8 cellular contexts compared by ENCODE assay signal in genomic region chr9:121369595-121370265, GRCh38. TPM values are rescaled to one million over a fixed set of nuclear protein-coding genes. Genes with fewer than 3 reads are reported as not detected.
DNase-seq lines count a peak whose midpoint lies in the region; ATAC-seq, FAIRE-seq and TF ChIP-seq lines count a peak whose summit lies in the region.

A gene with protein sequence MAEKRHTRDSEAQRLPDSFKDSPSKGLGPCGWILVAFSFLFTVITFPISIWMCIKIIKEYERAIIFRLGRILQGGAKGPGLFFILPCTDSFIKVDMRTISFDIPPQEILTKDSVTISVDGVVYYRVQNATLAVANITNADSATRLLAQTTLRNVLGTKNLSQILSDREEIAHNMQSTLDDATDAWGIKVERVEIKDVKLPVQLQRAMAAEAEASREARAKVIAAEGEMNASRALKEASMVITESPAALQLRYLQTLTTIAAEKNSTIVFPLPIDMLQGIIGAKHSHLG (minus strand): TSS chr9:121370250. CDS start chr9:121370187, 63 bp downstream.

- no peak within 1 kb of the TSS for H3K23ac ChIP-seq in H1 (ENCODE audit: insufficient read length)

- no peak within 1 kb of the TSS for H2BK120ac ChIP-seq in H1 (replicated peaks; ENCODE audit: low read depth, low read length)

- no peak within 1 kb of the TSS for H3K56ac ChIP-seq in H1 (replicated peaks; ENCODE audit: insufficient read length, low read depth, low read length)

- H2AFZ ChIP-seq in H1 (ENCODE audit: low read length), result peak within 1 kb of the TSS; percentile 80; the same call in 1 of the 2 replicates

- peak within 1 kb of the TSS in 3 of 4 experiments; percentile 8 to 52 (median 41); a peak in 6 of 7 replicates for H3K9ac ChIP-seq in H1 (replicated peaks in 1 of 4; ENCODE audit: extremely low read depth in 1 of 4, low read depth in 3 of 4, low read length in 3 of 4)

- peak within 1 kb of the TSS; percentile 93 for H3K18ac ChIP-seq in H1 (ENCODE audit: extremely low read depth, low read length)

- CTCF ChIA-PET in H1 (lab: Charles Lee; ENCODE audit: partially characterized antibody), result interaction anchor here (1.0 to 1.2 kb wide), 4 partner anchors 9 to 50 kb away, joined by 3 to 4 read pairs (median 4); no protein-coding TSS in a partner anchor

- TF ChIP-seq POLR2A in H1 (IDR thresholded peaks at IDR 0.05; ENCODE audit: control extremely low read depth in 1 of 2, low read depth in 2 of 2, low read length in 2 of 2), result peak; percentile 92 to 94

- TF ChIP-seq EP300 in H1 (IDR thresholded peaks at IDR 0.05; ENCODE audit: borderline replicate concordance in 1 of 2, low read depth in 2 of 2, low read length in 2 of 2), result no peak

- intact Hi-C loops in mucosa of descending colon (cut with DNase I, micrococcal nuclease), result loop anchor here in 1 of 2 donors (10.0 kb wide), 1 partner anchor 45 kb away; no protein-coding TSS in a partner anchor

- H2BK12ac ChIP-seq in H1 (ENCODE audit: low read depth, low read length), result peak within 1 kb of the TSS; percentile 71; the same call in 1 of the 2 replicates

- H3K4me1 ChIP-seq in H1 (replicated peaks in 1 of 4; ENCODE audit: control insufficient read depth in 3 of 4, insufficient read depth in 4 of 4, low read length in 3 of 4) (peaks cover 0 to 7% (median 4%) of the 10 kb centered on the region in 4 experiments; a peak in 4 of 7 replicates), mucosa of descending colon (ENCODE audit: low read depth) (peaks cover 18% of the 10 kb centered on the region)

- no peak within 1 kb of the TSS for H2BK15ac ChIP-seq in H1 (ENCODE audit: low read length)

- H3K36me3 ChIP-seq in H1 (ENCODE audit: control insufficient read depth in 2 of 4, insufficient read depth in 4 of 4, low read length in 3 of 4) (peaks cover 0 to 4% (median 0%) of the 10 kb centered on the region in 4 experiments; a peak in 1 of 8 replicates), mucosa of descending colon (ENCODE audit: low read depth) (no peaks in the 10 kb centered on the region)

- H3K27me3 ChIP-seq in H1 (replicated peaks in 1 of 4; ENCODE audit: control insufficient read depth in 3 of 4, extremely low read depth in 1 of 4, insufficient read depth in 3 of 4, low read length in 3 of 4), result peaks cover 0 to 13% (median 9%) of the 10 kb centered on the region in 4 experiments; a peak in 3 of 7 replicates

- H2BK20ac ChIP-seq in H1 (ENCODE audit: low read length), result peak within 1 kb of the TSS; percentile 75; the same call in 1 of the 2 replicates

- no peaks in the 10 kb centered on the region for H3K79me2 ChIP-seq in H1 (ENCODE audit: control insufficient read depth in 1 of 2, insufficient read depth in 2 of 2, low read length in 2 of 2)

- peaks cover 5% of the 10 kb centered on the region for H3K23me2 ChIP-seq in H1 (ENCODE audit: low read depth, low read length)

- no peak for FAIRE-seq in H1 (lab: Jason Lieb, UNC)

- peak within 1 kb of the TSS; percentile 90 for H4K91ac ChIP-seq in H1 (replicated peaks; ENCODE audit: insufficient read length, low read length)

- no peak within 1 kb of the TSS for H3K27ac ChIP-seq in H1 (ENCODE audit: low read depth, low read length)
- H3K27ac ChIP-seq in substantia nigra (ENCODE audit: low read depth, low read length, poor library complexity, severe bottlenecking), result peak within 1 kb of the TSS; percentile 91

- peak within 1 kb of the TSS; percentile 67 for H3K4me3 ChIP-seq in Jurkat, Clone E6-1 (ENCODE audit: low read length)
- peak within 1 kb of the TSS; percentile 54 to 71 (median 64) for H3K4me3 ChIP-seq in H1 (ENCODE audit: extremely low read depth in 1 of 4, insufficient read depth in 2 of 4, low read depth in 3 of 4, low read length in 4 of 4)
- H3K4me3 ChIP-seq in mucosa of descending colon, result peak within 1 kb of the TSS; percentile 25

- H3K9me3 ChIP-seq in H1 (ENCODE audit: insufficient read depth in 2 of 2, low read depth in 1 of 2, low read length in 1 of 2) (no peaks in the 10 kb centered on the region; a peak in 1 of 4 replicates), mucosa of descending colon (no peaks in the 10 kb centered on the region)

- peak within 1 kb of the TSS; percentile 73 for H3K4ac ChIP-seq in H1 (replicated peaks; ENCODE audit: insufficient read length, low read depth, low read length)

- peak within 1 kb of the TSS; percentile 48; the same call in 1 of the 2 replicates for H2BK5ac ChIP-seq in H1 (ENCODE audit: low read depth, low read length)

- 5% methylated on average over 28 of the region's 52 CpGs; no CpG with 5 or more reads in 1 of the 2 experiments for WGBS in H1 (ENCODE audit: extremely low coverage in 1 of 2, insufficient coverage in 1 of 2, insufficient read length in 1 of 2, insufficient replicate concordance in 2 of 2, low coverage in 1 of 2, low lambda C conversion rate in 2 of 2, missing lambda C conversion rate in 1 of 2), 2 experiments

- H4K8ac ChIP-seq in H1 (ENCODE audit: extremely low read depth, insufficient read depth, low read length), result peak within 1 kb of the TSS; percentile 88

- ATAC-seq in GM21723 (IDR thresholded peaks at IDR 0.05; ENCODE audit: unreplicated experiment) (peak; percentile 58), mucosa of descending colon (peak; percentile 64)
- ATAC-seq in activated CD4-positive, CD25-positive, alpha-beta regulatory T cell treated with anti-CD3 and anti-CD28 coated beads, Interleukin-2, amount 50 U/mL, for 24 hours, result peak; percentile 46 to 50

- H4K20me1 ChIP-seq in H1 (replicated peaks in 1 of 2; ENCODE audit: control insufficient read depth in 1 of 2, insufficient read depth in 2 of 2, low read length in 2 of 2), result no peaks in the 10 kb centered on the region

- peak; percentile 83 for DNase-seq in GM03348 (ENCODE audit: low spot score)
- peak; percentile 20 for DNase-seq in Jurkat, Clone E6-1 (ENCODE audit: low read depth, low spot score)
- no peak for DNase-seq in H1 (ENCODE audit: low read depth in 1 of 2, low spot score in 2 of 2)
- peak; percentile 73 to 90 (median 82) for DNase-seq in mucosa of descending colon
- DNase-seq in substantia nigra (lab: John Stamatoyannopoulos, UW), result peak in 22 of 49 donors; percentile 36 to 97 (median 72)
- DNase-seq in NCI-H748 (lab: John Stamatoyannopoulos, UW; ENCODE audit: unreplicated experiment), result no peak

- TF ChIP-seq CTCF in H1 (IDR thresholded peaks at IDR 0.05; ENCODE audit: control extremely low read depth in 1 of 3, insufficient read depth in 1 of 3, low read depth in 1 of 3, low read length in 3 of 3) (no peak), mucosa of descending colon (IDR thresholded peaks at IDR 0.05) (no peak)

- no peaks in the 10 kb centered on the region for H3K79me1 ChIP-seq in H1 (ENCODE audit: low read depth, low read length)

- H2AK5ac ChIP-seq in H1 (ENCODE audit: low read depth, low read length), result no peak within 1 kb of the TSS

- POLR2A ChIA-PET in H1 (lab: Charles Lee; ENCODE audit: partially characterized antibody), result interaction anchor here (0.7 to 1.0 kb wide), 2 partner anchors 16 to 31 kb away, joined by 3 read pairs; no protein-coding TSS in a partner anchor

- H3K14ac ChIP-seq in H1 (ENCODE audit: insufficient read length), result no peak within 1 kb of the TSS

- TF ChIP-seq RAD21 in H1 (IDR thresholded peaks at IDR 0.05 in 1 of 2, conservative IDR thresholded peaks at IDR 0.05 in 1 of 2; ENCODE audit: low read depth in 2 of 2, low read length in 2 of 2), result no peak

- H3K4me2 ChIP-seq in H1 (ENCODE audit: insufficient read depth in 1 of 2, low read depth in 2 of 2, low read length in 2 of 2), result peak within 1 kb of the TSS; percentile 84 to 89

- peak within 1 kb of the TSS; percentile 11 for H4K5ac ChIP-seq in H1 (ENCODE audit: insufficient read length, low read depth, low read length)

TF ChIP-seq in H1, 55 proteins besides CTCF, POLR2A, EP300 and RAD21 (continues in another document):
- TF ChIP-seq TBP (IDR thresholded peaks at IDR 0.05; ENCODE audit: low read depth, low read length) (peak; percentile 77), SUZ12 (IDR thresholded peaks at IDR 0.05; ENCODE audit: low read length) (no peak), KDM4A (IDR thresholded peaks at IDR 0.05; ENCODE audit: low read depth, low read length, severe bottlenecking) (peak; percentile 92), SAP30 (IDR thresholded peaks at IDR 0.05; ENCODE audit: insufficient read depth, insufficient replicate concordance, low read length) (peak; percentile 7), TAF7 (optimal IDR thresholded peaks at IDR 0.05; ENCODE audit: borderline replicate concordance, low read depth, low read length) (peak; percentile 69), CHD1 (IDR thresholded peaks at IDR 0.05; ENCODE audit: low read depth, low read length) (no peak), ATF3 (IDR thresholded peaks at IDR 0.05; ENCODE audit: insufficient read depth, low read depth, low read length) (no peak), ASH2L (IDR thresholded peaks at IDR 0.05; ENCODE audit: low read length) (peak; percentile 86), HDAC2 (IDR thresholded peaks at IDR 0.05; ENCODE audit: borderline replicate concordance in 1 of 2, low read depth in 2 of 2, low read length in 2 of 2) (no peak), POLR2AphosphoS5 (IDR thresholded peaks at IDR 0.05; ENCODE audit: low read depth, low read length) (peak; percentile 90), TCF12 (IDR thresholded peaks at IDR 0.05; ENCODE audit: low read depth, low read length) (no peak)
- TF ChIP-seq, protein P1, sequence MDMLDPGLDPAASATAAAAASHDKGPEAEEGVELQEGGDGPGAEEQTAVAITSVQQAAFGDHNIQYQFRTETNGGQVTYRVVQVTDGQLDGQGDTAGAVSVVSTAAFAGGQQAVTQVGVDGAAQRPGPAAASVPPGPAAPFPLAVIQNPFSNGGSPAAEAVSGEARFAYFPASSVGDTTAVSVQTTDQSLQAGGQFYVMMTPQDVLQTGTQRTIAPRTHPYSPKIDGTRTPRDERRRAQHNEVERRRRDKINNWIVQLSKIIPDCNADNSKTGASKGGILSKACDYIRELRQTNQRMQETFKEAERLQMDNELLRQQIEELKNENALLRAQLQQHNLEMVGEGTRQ (IDR thresholded peaks at IDR 0.05; ENCODE audit: low read length), result no peak

RNA-seq across cellular contexts. Expression of the gene that starts here (rescaled TPM):
- polyA plus RNA-seq in Jurkat, Clone E6-1 (2012; ENCODE audit: insufficient read depth, insufficient read length), result 20.8 TPM
- 58.1 and 60.4 TPM in 2 replicates for total RNA-seq in H1 (2021; fragmentation: NEBNext Ultra II Directional; extraction: Animal tissue kit (Norgen Biotek cat#: 25700))
- polyA plus RNA-seq in H1 (2011; rRNA removed), result 20.5 and 25.2 TPM in 2 replicates
- polyA plus RNA-seq in H1 (2011; cell fraction: cytosol; rRNA removed), result 30.4 TPM
- 10.9 TPM for polyA plus RNA-seq in H1 (2011; cell fraction: nucleus; rRNA removed)
- 18.9 to 25.1 TPM (median 22.1 TPM) in 4 replicates for polyA plus RNA-seq in H1 (2012, experiment 1 of 2)
- polyA plus RNA-seq in H1 (2012, experiment 2 of 2), result 10.1 TPM
- 22.8 TPM for polyA plus RNA-seq in H1 (2013, experiment 1 of 2)
- polyA plus RNA-seq in H1 (2013, experiment 2 of 2), result 32.2 TPM
- 23.4 and 25.4 TPM in 2 replicates for polyA minus RNA-seq in H1 (2011; rRNA and poly(A)+ RNA removed)
- polyA minus RNA-seq in H1 (2011; cell fraction: cytosol; rRNA and poly(A)+ RNA removed), result 29.1 TPM
- 14.4 TPM for polyA minus RNA-seq in H1 (2011; cell fraction: nucleus; rRNA and poly(A)+ RNA removed)
- 100 to 1,000 TPM in 2 of 3 donors, 10 to 100 TPM in 1; 79.7 to 335 (median 199) TPM for total RNA-seq in mucosa of descending colon

Comparison
In these comparisons a context has a peak if more than half of its experiments do, and no peak if none do; other contexts are left out.
1. DNase-seq: peak in GM03348 (single experiment), Jurkat, Clone E6-1 (single experiment) and mucosa of descending colon (3 of 3); none in H1 (0 of 2) and NCI-H748 (single experiment).
2. Peak in every context shown above with its lines, with median percentiles within 50 percentile points of each other: ATAC-seq and H3K4me3 ChIP-seq.